In genomic region chr15:49064884-49065283, GRCh38 we compare ENCODE assay signal across 23 cellular contexts. TPM values are rescaled to one million over a fixed set of nuclear protein-coding genes. Genes with fewer than 3 reads are reported as not detected.
DNase-seq lines count a peak whose midpoint lies in the region; ATAC-seq, FAIRE-seq and TF ChIP-seq lines count a peak whose summit lies in the region.
"Had no signal": no experiment of that assay in that cellular context is flagged by ENCODE, and none has a peak within 500 bp of the region (broad histone marks: within the 10 kb centered on the region; RNA-seq: fewer than 3 reads in every experiment).

No MANE protein-coding gene starts in this region.

- H3K4me3 Mint-ChIP-seq in activated T-helper 2 cell treated with anti-CD3 and anti-CD28 coated beads, Interferon-gamma antibody, Interleukin-2, Interleukin-4, amounts not matched to agents 10 μg/mL and 5 μg/mL and 100 μg/mL, durations not matched to agents 14 hours and 24 hours and 36 hours (ENCODE audit: low read depth) = no peak overlapping the region
- H3K4me3 Mint-ChIP-seq: B cell; CD4-positive, alpha-beta T cell; CD8-positive, alpha-beta T cell had no signal

- H3K9me3 Mint-ChIP-seq in activated T-helper 2 cell treated with anti-CD3 and anti-CD28 coated beads, Interferon-gamma antibody, Interleukin-2, Interleukin-4, amounts not matched to agents 10 μg/mL and 5 μg/mL and 100 μg/mL, durations not matched to agents 14 hours and 24 hours and 36 hours = peaks cover 4% of the 10 kb centered on the region
- H3K9me3 Mint-ChIP-seq: CD4-positive, alpha-beta T cell had no signal

- no peak overlapping the region for H3K27ac Mint-ChIP-seq in activated T-helper 2 cell treated with anti-CD3 and anti-CD28 coated beads, Interferon-gamma antibody, Interleukin-2, Interleukin-4, amounts not matched to agents 10 μg/mL and 5 μg/mL and 100 μg/mL, durations not matched to agents 14 hours and 24 hours and 36 hours
- H3K27ac Mint-ChIP-seq: B cell; CD4-positive, alpha-beta T cell; CD8-positive, alpha-beta T cell had no signal

- no peak for ATAC-seq in HepG2
- no peak for ATAC-seq in right lobe of liver
- no peak for ATAC-seq in K562
- ATAC-seq in GM19452 (IDR thresholded peaks at IDR 0.05; ENCODE audit: unreplicated experiment) = no peak
- ATAC-seq: A549; CD8-positive, alpha-beta T cell had no signal

- H3K9ac ChIP-seq in HepG2 (ENCODE audit: insufficient read depth, low read depth, low read length) (no peak overlapping the region), K562 (ENCODE audit: insufficient read depth in 1 of 2, low read depth in 2 of 2, low read length in 2 of 2) (no peak overlapping the region)
- H3K9ac ChIP-seq: BLaER1 treated with 17β-estradiol and CSF1 and Interleukin-3, amounts not matched to agents 10 nM and 100 nM had no signal

- no peak for DNase-seq in HepG2 (ENCODE audit: low spot score)
- DNase-seq in right lobe of liver = no peak
- DNase-seq in K562 (ENCODE audit: extremely low read depth in 1 of 4, low spot score in 3 of 4) = no peak
- DNase-seq in fibroblast of villous mesenchyme (ENCODE audit: low read depth) = peak; percentile 16
- DNase-seq in ureter (ENCODE audit: low spot score) = no peak
- DNase-seq in activated T-helper 2 cell treated with anti-CD3 and anti-CD28 coated beads, Interferon-gamma antibody, Interleukin-2, Interleukin-4, amounts not matched to agents 10 μg/mL and 5 μg/mL and 100 μg/mL, durations not matched to agents 14 hours and 24 hours and 36 hours (ENCODE audit: low spot score) = no peak
- DNase-seq: AML-193; Caco-2; Calu3; CD4-positive, alpha-beta T cell; CD8-positive, alpha-beta T cell; DMS79 treated with DMSO at 0.1 percent for 48 hours; GF-D8 had no signal

- TF ChIP-seq EP300 in HepG2 (IDR thresholded peaks at IDR 0.05; ENCODE audit: low read depth in 2 of 2, low read length in 2 of 2) (no peak), HepG2 (CRISPR knock-in tag; IDR thresholded peaks at IDR 0.05; ENCODE audit: borderline replicate concordance) (no peak), K562 (IDR thresholded peaks at IDR 0.05; ENCODE audit: low read length) (no peak)

- no peaks in the 10 kb centered on the region for H3K36me3 Mint-ChIP-seq in activated T-helper 2 cell treated with anti-CD3 and anti-CD28 coated beads, Interferon-gamma antibody, Interleukin-2, Interleukin-4, amounts not matched to agents 10 μg/mL and 5 μg/mL and 100 μg/mL, durations not matched to agents 14 hours and 24 hours and 36 hours (ENCODE audit: low read depth)
- H3K36me3 Mint-ChIP-seq: CD8-positive, alpha-beta T cell had no signal

- TF ChIP-seq POLR2A in HepG2 (IDR thresholded peaks at IDR 0.05; ENCODE audit: insufficient read depth in 1 of 2, low read depth in 2 of 2, low read length in 2 of 2) (no peak), right lobe of liver (IDR thresholded peaks at IDR 0.05) (no peak), K562 (conservative IDR thresholded peaks at IDR 0.05) (no peak)

- H3K4me2 ChIP-seq in HepG2 (ENCODE audit: low read depth, low read length) = no peak overlapping the region
- H3K4me2 ChIP-seq in K562 (ENCODE audit: insufficient read depth, low read length) = no peak overlapping the region
- H3K4me2 ChIP-seq: A549 had no signal

- H3K36me3 ChIP-seq in HepG2 (replicated peaks in 1 of 2; ENCODE audit: control insufficient read depth in 1 of 2, insufficient read depth in 2 of 2, low read length in 2 of 2) (no peaks in the 10 kb centered on the region), right lobe of liver (no peaks in the 10 kb centered on the region), K562 (ENCODE audit: control insufficient read depth, insufficient read depth, low read length) (no peaks in the 10 kb centered on the region)
- H3K36me3 ChIP-seq: BLaER1 treated with 17β-estradiol and CSF1 and Interleukin-3, amounts not matched to agents 10 nM and 100 nM had no signal

- no peak overlapping the region for H2AFZ ChIP-seq in HepG2 (ENCODE audit: low read length)
- H2AFZ ChIP-seq in K562 (ENCODE audit: low read depth, low read length) = no peak overlapping the region

- no peaks in the 10 kb centered on the region for H3K9me3 ChIP-seq in HepG2 (ENCODE audit: low read length)
- H3K9me3 ChIP-seq in right lobe of liver = no peaks in the 10 kb centered on the region
- H3K9me3 ChIP-seq in K562 (replicated peaks; ENCODE audit: control insufficient read depth, insufficient read depth, low read depth, low read length) = no peaks in the 10 kb centered on the region
- H3K9me3 ChIP-seq: A549; BLaER1 treated with 17β-estradiol and CSF1 and Interleukin-3, amounts not matched to agents 10 nM and 100 nM; Caco-2 had no signal

- TF ChIP-seq RAD21 in HepG2 (CRISPR knock-in tag; IDR thresholded peaks at IDR 0.05) = no peak
- no peak for TF ChIP-seq RAD21 in K562 (CRISPR knock-in tag; conservative IDR thresholded peaks at IDR 0.05 in 1 of 2, IDR thresholded peaks at IDR 0.05 in 1 of 2)

- in situ Hi-C loops in HepG2 (cut with HindIII; ENCODE audit: extremely low pct_ligation_motif_present, low pct_unique_long_range_greater_than_20kb) = no loop called here
- in situ Hi-C loops in K562 (cut with MboI) = no loop called here

- H4K20me1 ChIP-seq in HepG2 (ENCODE audit: insufficient read depth, low read length) (no peaks in the 10 kb centered on the region), K562 (replicated peaks; ENCODE audit: control insufficient read depth, insufficient read depth, low read length) (no peaks in the 10 kb centered on the region)
- H4K20me1 ChIP-seq: BLaER1 treated with 17β-estradiol and CSF1 and Interleukin-3, amounts not matched to agents 10 nM and 100 nM had no signal

- CTCF ChIA-PET in HepG2 (lab: Yijun Ruan, JAX; ENCODE audit: low intra/inter-chr PET ratio, low total read pairs) = no interaction called here
- CTCF ChIA-PET in K562 (lab: Yijun Ruan, JAX; ENCODE audit: low intra/inter-chr PET ratio) = no interaction called here

- peaks cover 10% of the 10 kb centered on the region for H3K4me1 Mint-ChIP-seq in activated T-helper 2 cell treated with anti-CD3 and anti-CD28 coated beads, Interferon-gamma antibody, Interleukin-2, Interleukin-4, amounts not matched to agents 10 μg/mL and 5 μg/mL and 100 μg/mL, durations not matched to agents 14 hours and 24 hours and 36 hours (ENCODE audit: low read depth)
- H3K4me1 Mint-ChIP-seq: B cell had no signal

- 42% methylated on average over 3 of the region's 3 CpGs for WGBS in HepG2 (ENCODE audit: low lambda C conversion rate)
- WGBS in right lobe of liver (ENCODE audit: insufficient coverage, low coverage, low lambda C conversion rate, missing lambda C conversion rate) = 82% methylated on average over 3 of the region's 3 CpGs
- WGBS in K562 (ENCODE audit: insufficient coverage, low coverage, missing lambda C conversion rate) = 19% methylated on average over 3 of the region's 3 CpGs

- H3K27ac ChIP-seq in HepG2 (ENCODE audit: extremely low read length, insufficient read depth, low read length) = no peak overlapping the region
- H3K27ac ChIP-seq in right lobe of liver = no peak overlapping the region
- H3K27ac ChIP-seq in K562 (ENCODE audit: extremely low read depth, low read depth, low read length) = no peak overlapping the region
- H3K27ac ChIP-seq: 22Rv1; A549; BLaER1 treated with 17β-estradiol and CSF1 and Interleukin-3, amounts not matched to agents 10 nM and 100 nM; C4-2B had no signal

- no peaks in the 10 kb centered on the region for H3K79me2 ChIP-seq in HepG2 (ENCODE audit: insufficient read depth, low read length)
- H3K79me2 ChIP-seq in K562 (ENCODE audit: control insufficient read depth, insufficient read depth, low read length) = no peaks in the 10 kb centered on the region

- no peaks in the 10 kb centered on the region for H3K9me1 ChIP-seq in K562 (ENCODE audit: control insufficient read depth, insufficient read depth, low read length)

- BruUV-seq in HepG2 (replicated peaks; lab: Mats Ljungman, UMichigan) (no TSS peak), K562 (replicated peaks; lab: Mats Ljungman, UMichigan) (no TSS peak)

- H3K4me1 ChIP-seq in HepG2 (ENCODE audit: insufficient read depth, low read length) (peaks cover 22% of the 10 kb centered on the region), right lobe of liver (no peaks in the 10 kb centered on the region), K562 (replicated peaks in 1 of 2; ENCODE audit: control insufficient read depth in 2 of 2, insufficient read depth in 2 of 2, low read length in 2 of 2) (peaks cover 8 to 9% of the 10 kb centered on the region in 2 experiments; a peak in 4 of 5 replicates)
- H3K4me1 ChIP-seq: A549 had no signal

- FAIRE-seq in HepG2 (lab: Jason Lieb, UNC) (no peak), K562 (lab: Jason Lieb, UNC) (no peak)
- FAIRE-seq: A549, D721Med, G401.6, GM12891, GM19239 had no signal

- TF ChIP-seq CTCF in HepG2 (CRISPR knock-in tag; IDR thresholded peaks at IDR 0.05) (no peak), right lobe of liver (IDR thresholded peaks at IDR 0.05) (no peak), K562 (IDR thresholded peaks at IDR 0.05 in 2 of 3, conservative IDR thresholded peaks at IDR 0.05 in 1 of 3; ENCODE audit: insufficient read depth in 2 of 3, low read depth in 1 of 3, low read length in 3 of 3) (no peak), fibroblast of villous mesenchyme (IDR thresholded peaks at IDR 0.05; ENCODE audit: insufficient read depth, low read depth, low read length) (no peak)

- intact Hi-C loops in HepG2 (cut with micrococcal nuclease; ENCODE audit: unreplicated experiment) (no loop called here), right lobe of liver (cut with DNase I) (no loop called here), K562 (cut with micrococcal nuclease) (no loop called here)
- intact Hi-C loops in activated T-helper 2 cell treated with anti-CD3 and anti-CD28 coated beads, Interferon-gamma antibody, Interleukin-2, Interleukin-4, amounts not matched to agents 10 μg/mL and 5 μg/mL and 100 μg/mL, durations not matched to agents 14 hours and 24 hours and 36 hours (cut with micrococcal nuclease) = no loop called here

- POLR2A ChIA-PET in HepG2 (lab: Yijun Ruan, JAX) = no interaction called here
- POLR2A ChIA-PET in K562 (lab: Yijun Ruan, JAX) = no interaction called here

- peaks cover 4% of the 10 kb centered on the region for H3K27me3 Mint-ChIP-seq in activated T-helper 2 cell treated with anti-CD3 and anti-CD28 coated beads, Interferon-gamma antibody, Interleukin-2, Interleukin-4, amounts not matched to agents 10 μg/mL and 5 μg/mL and 100 μg/mL, durations not matched to agents 14 hours and 24 hours and 36 hours (ENCODE audit: low read depth)

- H3K4me3 ChIP-seq in HepG2 (replicated peaks in 1 of 3; ENCODE audit: insufficient read depth in 1 of 3, low read depth in 2 of 3, low read length in 3 of 3) (no peak overlapping the region), right lobe of liver (no peak overlapping the region), K562 (no peak overlapping the region), fibroblast of villous mesenchyme (ENCODE audit: low read depth, low read length) (no peak overlapping the region)
- H3K4me3 ChIP-seq: A549; BLaER1 treated with 17β-estradiol and CSF1 and Interleukin-3, amounts not matched to agents 10 nM and 100 nM had no signal

- H3K27me3 ChIP-seq in HepG2 (ENCODE audit: control insufficient read depth in 1 of 2, insufficient read depth in 2 of 2, low read length in 2 of 2) = peaks cover 2 to 10% of the 10 kb centered on the region in 2 experiments; a peak in 4 of 5 replicates
- no peaks in the 10 kb centered on the region for H3K27me3 ChIP-seq in right lobe of liver
- peaks cover 4 to 18% of the 10 kb centered on the region in 2 experiments; a peak in 4 of 5 replicates for H3K27me3 ChIP-seq in K562 (ENCODE audit: control insufficient read depth in 2 of 2, insufficient read depth in 2 of 2, low read length in 2 of 2)
- H3K27me3 ChIP-seq: BLaER1 treated with 17β-estradiol and CSF1 and Interleukin-3, amounts not matched to agents 10 nM and 100 nM had no signal

RNA-seq across cellular contexts. Expression of gene SECISBP2L, which starts 18.6 kb away (rescaled TPM):
- 15.6 and 21.1 TPM in 2 replicates for total RNA-seq in HepG2 (2016; rRNA removed; fragmentation: Illumina TruSeq; extraction: Trizol)
- total RNA-seq in HepG2 (2016; cell fraction: cytosol; rRNA removed; fragmentation: Illumina TruSeq; extraction: Trizol; ENCODE audit: low read depth) = 3.0 and 3.6 TPM in 2 replicates
- total RNA-seq in HepG2 (2016; cell fraction: insoluble cytoplasmic fraction; rRNA removed; fragmentation: Illumina TruSeq; extraction: Trizol) = 14.2 and 18.8 TPM in 2 replicates
- 5.3 and 6.5 TPM in 2 replicates for total RNA-seq in HepG2 (2016; cell fraction: membrane; rRNA removed; fragmentation: Illumina TruSeq; extraction: Trizol)
- 21.4 and 27.4 TPM in 2 replicates for total RNA-seq in HepG2 (2016; cell fraction: nucleus; rRNA removed; fragmentation: Illumina TruSeq; extraction: Trizol)
- polyA plus RNA-seq in HepG2 (2011; rRNA removed) = 11.7 and 13.9 TPM in 2 replicates
- polyA plus RNA-seq in HepG2 (2011; cell fraction: cytosol; rRNA removed) = 4.4 and 5.3 TPM in 2 replicates
- 9.7 and 11.1 TPM in 2 replicates for polyA plus RNA-seq in HepG2 (2011; cell fraction: nucleus; rRNA removed)
- polyA plus RNA-seq in HepG2 (2012) = 9.0 and 10.0 TPM in 2 replicates
- 0.22 and 0.29 TPM in 2 replicates for polyA plus RNA-seq in HepG2 (2016; cell fraction: cytosol; fragmentation: Illumina TruSeq; extraction: Trizol; ENCODE audit: low read depth)
- 11.1 and 11.6 TPM in 2 replicates for polyA plus RNA-seq in HepG2 (2016; cell fraction: insoluble cytoplasmic fraction; fragmentation: Illumina TruSeq; extraction: Trizol; ENCODE audit: low read depth)
- polyA plus RNA-seq in HepG2 (2016; cell fraction: membrane; fragmentation: Illumina TruSeq; extraction: Trizol; ENCODE audit: low read depth) = 0.93 and 1.1 TPM in 2 replicates
- polyA plus RNA-seq in HepG2 (2016; cell fraction: nucleus; fragmentation: Illumina TruSeq; extraction: Trizol; ENCODE audit: insufficient read depth, low read depth) = 12.7 and 15.4 TPM in 2 replicates
- 32.4 and 44.9 TPM in 2 replicates for polyA minus RNA-seq in HepG2 (2011; rRNA and poly(A)+ RNA removed; ENCODE audit: low replicate concordance)
- 9.4 and 12.2 TPM in 2 replicates for polyA minus RNA-seq in HepG2 (2011; cell fraction: cytosol; rRNA and poly(A)+ RNA removed)
- polyA minus RNA-seq in HepG2 (2011; cell fraction: nucleus; rRNA and poly(A)+ RNA removed) = 47.6 and 55.4 TPM in 2 replicates
- 10 to 100 TPM; 13.5 to 24.6 (median 19.5) TPM for total RNA-seq in right lobe of liver
- total RNA-seq in K562 (2011; cell fraction: chromatin; rRNA removed; ENCODE audit: low replicate concordance) = 31.4 and 68.3 TPM in 2 replicates
- total RNA-seq in K562 (2011; cell fraction: nucleolus; rRNA removed) = 7.0 and 12.6 TPM in 2 replicates
- 19.9 and 21.0 TPM in 2 replicates for total RNA-seq in K562 (2011; cell fraction: nucleoplasm; rRNA removed)
- total RNA-seq in K562 (2014; rRNA removed) = 9.5 and 14.1 TPM in 2 replicates
- 11.8 and 13.5 TPM in 2 replicates for total RNA-seq in K562 (2014; rRNA removed; fragmentation: Illumina TruSeq; extraction: Trizol)
- total RNA-seq in K562 (2015; rRNA removed; fragmentation: Illumina TruSeq; extraction: Trizol) = 10.4 and 12.1 TPM in 2 replicates
- total RNA-seq in K562 (2021) = 10.4 and 11.5 TPM in 2 replicates
- polyA plus RNA-seq in K562 (2011; rRNA removed) = 12.0 and 13.0 TPM in 2 replicates
- polyA plus RNA-seq in K562 (2011; cell fraction: cytosol; rRNA removed) = 5.9 and 6.3 TPM in 2 replicates
- polyA plus RNA-seq in K562 (2011; cell fraction: nucleus; rRNA removed) = 12.6 and 13.0 TPM in 2 replicates
- polyA plus RNA-seq in K562 (2012) = 5.9 TPM in 2 replicates
- 6.4 and 7.6 TPM in 2 replicates for polyA plus RNA-seq in K562 (2014; fragmentation: Illumina TruSeq; extraction: Trizol)
- 1 to 10 TPM in 1 of 2 experiments, under 1 TPM in 1; 0.55 to 1.1 TPM for polyA plus RNA-seq in K562 (2014; fragmentation: Nextera tagmentation; extraction: Ambion mirVana)
- 5.1 and 5.4 TPM in 2 replicates for polyA plus RNA-seq in K562 (2014; rRNA removed)
- 20.5 and 27.6 TPM in 2 replicates for polyA minus RNA-seq in K562 (2011; rRNA and poly(A)+ RNA removed)
- polyA minus RNA-seq in K562 (2011; cell fraction: cytosol; rRNA and poly(A)+ RNA removed) = 6.0 and 8.6 TPM in 2 replicates
- polyA minus RNA-seq in K562 (2011; cell fraction: nucleus; rRNA and poly(A)+ RNA removed) = 12.5 and 29.1 TPM in 2 replicates
- total RNA-seq in fibroblast of villous mesenchyme = 43.5 and 74.3 TPM in 2 replicates
- total RNA-seq in ureter = 72.3 TPM
- total RNA-seq in activated T-helper 2 cell treated with anti-CD3 and anti-CD28 coated beads, Interferon-gamma antibody, Interleukin-2, Interleukin-4, amounts not matched to agents 10 μg/mL and 5 μg/mL and 100 μg/mL, durations not matched to agents 14 hours and 24 hours and 36 hours = 33.5 and 37.0 TPM in 2 replicates

Comparison
In these comparisons a context has a peak if more than half of its experiments do, and no peak if none do; other contexts are left out.
1. Of the 241 proteins assayed by ChIP-seq in both HepG2 and K562: peak only in HepG2: none; only in K562: CEBPB and CREM; in both: none; in neither: 236; mixed calls (peak in some experiments, not most) for 3.